ENCODE assay signal across 1 cellular context in the genomic region with DNA sequence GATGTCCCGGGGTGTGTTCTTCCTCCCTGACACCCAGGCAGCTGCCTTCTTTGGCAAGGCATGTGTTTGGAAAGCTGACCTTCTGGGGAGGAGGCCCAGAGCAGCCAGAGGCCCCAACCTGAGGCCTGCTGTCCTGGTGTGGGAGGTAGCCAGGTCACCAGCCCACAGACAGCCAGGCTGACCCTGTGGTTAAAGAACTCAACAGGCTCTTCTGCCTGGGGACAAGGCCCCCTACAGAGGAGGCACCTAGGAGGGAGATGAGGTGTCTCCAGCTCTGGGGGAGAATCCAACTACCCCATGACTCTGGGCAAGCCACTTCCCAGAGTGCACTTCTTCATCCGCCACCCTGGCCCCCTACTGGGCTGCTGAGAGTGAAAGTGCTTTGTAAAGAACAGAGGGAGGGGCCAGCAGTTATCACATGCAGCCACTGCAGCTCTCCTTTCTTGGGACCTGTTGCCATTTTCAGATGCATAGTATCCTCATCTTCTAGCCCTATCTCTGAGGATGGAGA.
A peak's percentile ranks its signal among the peaks of the same experiment; 100 is the strongest.
TF ChIP-seq lines count a peak whose summit lies in the region.

No MANE protein-coding gene starts in this region.

TF ChIP-seq in HepG2, 621 proteins besides CTCF, POLR2A, EP300 and RAD21 (continued from another document and continues in another):
- no peak for TF ChIP-seq CENPBD1 (CRISPR knock-in tag; IDR thresholded peaks at IDR 0.05; ENCODE audit: borderline replicate concordance, low read depth)
- TF ChIP-seq POLR2AphosphoS2 (IDR thresholded peaks at IDR 0.05; ENCODE audit: low read depth, low read length) = no peak
- TF ChIP-seq ZNF724P (CRISPR knock-in tag; IDR thresholded peaks at IDR 0.05; ENCODE audit: borderline replicate concordance) = peak; percentile 33; the same call in 1 of the 2 replicates
- TF ChIP-seq GZF1 (CRISPR knock-in tag; IDR thresholded peaks at IDR 0.05) = no peak
- TF ChIP-seq THAP11 (CRISPR knock-in tag; IDR thresholded peaks at IDR 0.05) = peak; percentile 24; the same call in 1 of the 2 replicates
- TF ChIP-seq ZNF484 (CRISPR knock-in tag; IDR thresholded peaks at IDR 0.05; ENCODE audit: borderline replicate concordance, low read depth) = no peak
- TF ChIP-seq SIN3B (IDR thresholded peaks at IDR 0.05; ENCODE audit: low read length) = no peak
- TF ChIP-seq ZNF281 (CRISPR knock-in tag; IDR thresholded peaks at IDR 0.05; ENCODE audit: borderline replicate concordance) = no peak
- no peak for TF ChIP-seq MIXL1 (CRISPR knock-in tag; IDR thresholded peaks at IDR 0.05)
- no peak for TF ChIP-seq SP5 (CRISPR knock-in tag; IDR thresholded peaks at IDR 0.05; ENCODE audit: borderline replicate concordance, low read depth)
- no peak for TF ChIP-seq ZNF557 (CRISPR knock-in tag; IDR thresholded peaks at IDR 0.05)
- 0 out of 2 replicates have a peak, but pooled peaks have one; percentile 8 for TF ChIP-seq STAG1 (CRISPR knock-in tag; IDR thresholded peaks at IDR 0.05)
- TF ChIP-seq PAF1 (CRISPR knock-in tag; IDR thresholded peaks at IDR 0.05) = no peak
- no peak for TF ChIP-seq ZNF792 (CRISPR knock-in tag; IDR thresholded peaks at IDR 0.05)
- TF ChIP-seq, protein P1, sequence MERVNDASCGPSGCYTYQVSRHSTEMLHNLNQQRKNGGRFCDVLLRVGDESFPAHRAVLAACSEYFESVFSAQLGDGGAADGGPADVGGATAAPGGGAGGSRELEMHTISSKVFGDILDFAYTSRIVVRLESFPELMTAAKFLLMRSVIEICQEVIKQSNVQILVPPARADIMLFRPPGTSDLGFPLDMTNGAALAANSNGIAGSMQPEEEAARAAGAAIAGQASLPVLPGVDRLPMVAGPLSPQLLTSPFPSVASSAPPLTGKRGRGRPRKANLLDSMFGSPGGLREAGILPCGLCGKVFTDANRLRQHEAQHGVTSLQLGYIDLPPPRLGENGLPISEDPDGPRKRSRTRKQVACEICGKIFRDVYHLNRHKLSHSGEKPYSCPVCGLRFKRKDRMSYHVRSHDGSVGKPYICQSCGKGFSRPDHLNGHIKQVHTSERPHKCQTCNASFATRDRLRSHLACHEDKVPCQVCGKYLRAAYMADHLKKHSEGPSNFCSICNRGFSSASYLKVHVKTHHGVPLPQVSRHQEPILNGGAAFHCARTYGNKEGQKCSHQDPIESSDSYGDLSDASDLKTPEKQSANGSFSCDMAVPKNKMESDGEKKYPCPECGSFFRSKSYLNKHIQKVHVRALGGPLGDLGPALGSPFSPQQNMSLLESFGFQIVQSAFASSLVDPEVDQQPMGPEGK (CRISPR knock-in tag; IDR thresholded peaks at IDR 0.05) = peak; percentile 61; the same call in 1 of the 2 replicates
- no peak for TF ChIP-seq YY1 (IDR thresholded peaks at IDR 0.05; ENCODE audit: insufficient read depth, insufficient replicate concordance, low read depth, low read length)
- no peak for TF ChIP-seq SMC3 (IDR thresholded peaks at IDR 0.05; ENCODE audit: low read length)
- TF ChIP-seq GATA4 (IDR thresholded peaks at IDR 0.05; ENCODE audit: borderline replicate concordance, low read depth) = no peak
- 0 out of 2 replicates have a peak, but pooled peaks have one; percentile 28 for TF ChIP-seq ATF7-NPFF (CRISPR knock-in tag; IDR thresholded peaks at IDR 0.05; ENCODE audit: low read depth)
- TF ChIP-seq, protein P2, sequence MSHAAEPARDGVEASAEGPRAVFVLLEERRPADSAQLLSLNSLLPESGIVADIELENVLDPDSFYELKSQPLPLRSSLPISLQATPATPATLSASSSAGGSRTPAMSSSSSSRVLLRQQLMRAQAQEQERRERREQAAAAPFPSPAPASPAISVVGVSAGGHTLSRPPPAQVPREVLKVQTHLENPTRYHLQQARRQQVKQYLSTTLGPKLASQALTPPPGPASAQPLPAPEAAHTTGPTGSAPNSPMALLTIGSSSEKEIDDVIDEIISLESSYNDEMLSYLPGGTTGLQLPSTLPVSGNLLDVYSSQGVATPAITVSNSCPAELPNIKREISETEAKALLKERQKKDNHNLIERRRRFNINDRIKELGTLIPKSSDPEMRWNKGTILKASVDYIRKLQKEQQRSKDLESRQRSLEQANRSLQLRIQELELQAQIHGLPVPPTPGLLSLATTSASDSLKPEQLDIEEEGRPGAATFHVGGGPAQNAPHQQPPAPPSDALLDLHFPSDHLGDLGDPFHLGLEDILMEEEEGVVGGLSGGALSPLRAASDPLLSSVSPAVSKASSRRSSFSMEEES (CRISPR knock-in tag; IDR thresholded peaks at IDR 0.05) = 0 out of 2 replicates have a peak, but pooled peaks have one; percentile 35
- no peak for TF ChIP-seq ZNF317 (CRISPR knock-in tag; IDR thresholded peaks at IDR 0.05)
- no peak for TF ChIP-seq ZNF589 (CRISPR knock-in tag; conservative IDR thresholded peaks at IDR 0.05)
- TF ChIP-seq CREB1 (IDR thresholded peaks at IDR 0.05) = no peak
- no peak for TF ChIP-seq CREB1 (CRISPR knock-in tag; IDR thresholded peaks at IDR 0.05)
- TF ChIP-seq KDM2A (CRISPR knock-in tag; IDR thresholded peaks at IDR 0.05; ENCODE audit: borderline replicate concordance, low read depth) = no peak
- TF ChIP-seq USF2 (IDR thresholded peaks at IDR 0.05; ENCODE audit: low read depth, low read length) = no peak
- no peak for TF ChIP-seq USF2 (CRISPR knock-in tag; IDR thresholded peaks at IDR 0.05; ENCODE audit: borderline replicate concordance)
- no peak for TF ChIP-seq GLI4 (CRISPR knock-in tag; IDR thresholded peaks at IDR 0.05; ENCODE audit: borderline replicate concordance)
- TF ChIP-seq ZNF333 (CRISPR knock-in tag; IDR thresholded peaks at IDR 0.05; ENCODE audit: borderline replicate concordance) = no peak
- 0 out of 2 replicates have a peak, but pooled peaks have one; percentile 53 for TF ChIP-seq IRF2 (CRISPR knock-in tag; IDR thresholded peaks at IDR 0.05)
- TF ChIP-seq KDM6A (CRISPR knock-in tag; IDR thresholded peaks at IDR 0.05; ENCODE audit: low read depth) = no peak
- no peak for TF ChIP-seq ZNF33A (CRISPR knock-in tag; IDR thresholded peaks at IDR 0.05; ENCODE audit: borderline replicate concordance)
- TF ChIP-seq PAX8 (CRISPR knock-in tag; IDR thresholded peaks at IDR 0.05; ENCODE audit: borderline replicate concordance) = no peak
- TF ChIP-seq ZNF33B (CRISPR knock-in tag; IDR thresholded peaks at IDR 0.05) = no peak
- TF ChIP-seq, protein P3, sequence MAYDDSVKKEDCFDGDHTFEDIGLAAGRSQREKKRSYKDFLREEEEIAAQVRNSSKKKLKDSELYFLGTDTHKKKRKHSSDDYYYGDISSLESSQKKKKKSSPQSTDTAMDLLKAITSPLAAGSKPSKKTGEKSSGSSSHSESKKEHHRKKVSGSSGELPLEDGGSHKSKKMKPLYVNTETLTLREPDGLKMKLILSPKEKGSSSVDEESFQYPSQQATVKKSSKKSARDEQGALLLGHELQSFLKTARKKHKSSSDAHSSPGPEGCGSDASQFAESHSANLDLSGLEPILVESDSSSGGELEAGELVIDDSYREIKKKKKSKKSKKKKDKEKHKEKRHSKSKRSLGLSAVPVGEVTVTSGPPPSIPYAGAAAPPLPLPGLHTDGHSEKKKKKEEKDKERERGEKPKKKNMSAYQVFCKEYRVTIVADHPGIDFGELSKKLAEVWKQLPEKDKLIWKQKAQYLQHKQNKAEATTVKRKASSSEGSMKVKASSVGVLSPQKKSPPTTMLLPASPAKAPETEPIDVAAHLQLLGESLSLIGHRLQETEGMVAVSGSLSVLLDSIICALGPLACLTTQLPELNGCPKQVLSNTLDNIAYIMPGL (CRISPR knock-in tag; IDR thresholded peaks at IDR 0.05; ENCODE audit: borderline replicate concordance in 1 of 2, low read depth in 1 of 2) = peak in 1 of 2 experiments; percentile 16; a peak in 1 of 4 replicates
- no peak for TF ChIP-seq ZBTB26 (CRISPR knock-in tag; IDR thresholded peaks at IDR 0.05; ENCODE audit: borderline replicate concordance)
- no peak for TF ChIP-seq ZEB1 (IDR thresholded peaks at IDR 0.05; ENCODE audit: insufficient replicate concordance, low read depth)
- no peak for TF ChIP-seq ZNF253 (CRISPR knock-in tag; IDR thresholded peaks at IDR 0.05; ENCODE audit: borderline replicate concordance)
- TF ChIP-seq GABPB1 (CRISPR knock-in tag; IDR thresholded peaks at IDR 0.05) = no peak
- peak; percentile 56 for TF ChIP-seq ZBTB38 (CRISPR knock-in tag; IDR thresholded peaks at IDR 0.05)
- TF ChIP-seq ZNF432 (CRISPR knock-in tag; IDR thresholded peaks at IDR 0.05; ENCODE audit: borderline replicate concordance) = no peak
- no peak for TF ChIP-seq TBX3 (IDR thresholded peaks at IDR 0.05; ENCODE audit: borderline replicate concordance)
- TF ChIP-seq, protein P4, sequence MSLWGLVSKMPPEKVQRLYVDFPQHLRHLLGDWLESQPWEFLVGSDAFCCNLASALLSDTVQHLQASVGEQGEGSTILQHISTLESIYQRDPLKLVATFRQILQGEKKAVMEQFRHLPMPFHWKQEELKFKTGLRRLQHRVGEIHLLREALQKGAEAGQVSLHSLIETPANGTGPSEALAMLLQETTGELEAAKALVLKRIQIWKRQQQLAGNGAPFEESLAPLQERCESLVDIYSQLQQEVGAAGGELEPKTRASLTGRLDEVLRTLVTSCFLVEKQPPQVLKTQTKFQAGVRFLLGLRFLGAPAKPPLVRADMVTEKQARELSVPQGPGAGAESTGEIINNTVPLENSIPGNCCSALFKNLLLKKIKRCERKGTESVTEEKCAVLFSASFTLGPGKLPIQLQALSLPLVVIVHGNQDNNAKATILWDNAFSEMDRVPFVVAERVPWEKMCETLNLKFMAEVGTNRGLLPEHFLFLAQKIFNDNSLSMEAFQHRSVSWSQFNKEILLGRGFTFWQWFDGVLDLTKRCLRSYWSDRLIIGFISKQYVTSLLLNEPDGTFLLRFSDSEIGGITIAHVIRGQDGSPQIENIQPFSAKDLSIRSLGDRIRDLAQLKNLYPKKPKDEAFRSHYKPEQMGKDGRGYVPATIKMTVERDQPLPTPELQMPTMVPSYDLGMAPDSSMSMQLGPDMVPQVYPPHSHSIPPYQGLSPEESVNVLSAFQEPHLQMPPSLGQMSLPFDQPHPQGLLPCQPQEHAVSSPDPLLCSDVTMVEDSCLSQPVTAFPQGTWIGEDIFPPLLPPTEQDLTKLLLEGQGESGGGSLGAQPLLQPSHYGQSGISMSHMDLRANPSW (CRISPR knock-in tag; IDR thresholded peaks at IDR 0.05; ENCODE audit: borderline replicate concordance) = no peak
- TF ChIP-seq GFI1 (CRISPR knock-in tag; IDR thresholded peaks at IDR 0.05; ENCODE audit: borderline replicate concordance) = no peak
- no peak for TF ChIP-seq ZNF850 (CRISPR knock-in tag; conservative IDR thresholded peaks at IDR 0.05)
- TF ChIP-seq CBX2 (IDR thresholded peaks at IDR 0.05; ENCODE audit: low read depth, low read length) = no peak
- no peak for TF ChIP-seq CBX2 (CRISPR knock-in tag; IDR thresholded peaks at IDR 0.05; ENCODE audit: low read depth)
- TF ChIP-seq PRMT3 (CRISPR knock-in tag; IDR thresholded peaks at IDR 0.05; ENCODE audit: borderline replicate concordance, low read depth) = no peak
- no peak for TF ChIP-seq ZNF234 (CRISPR knock-in tag; conservative IDR thresholded peaks at IDR 0.05)
- peak; percentile 18; the same call in 1 of the 2 replicates for TF ChIP-seq RXRB (CRISPR knock-in tag; IDR thresholded peaks at IDR 0.05; ENCODE audit: borderline replicate concordance)
- TF ChIP-seq, protein P5, sequence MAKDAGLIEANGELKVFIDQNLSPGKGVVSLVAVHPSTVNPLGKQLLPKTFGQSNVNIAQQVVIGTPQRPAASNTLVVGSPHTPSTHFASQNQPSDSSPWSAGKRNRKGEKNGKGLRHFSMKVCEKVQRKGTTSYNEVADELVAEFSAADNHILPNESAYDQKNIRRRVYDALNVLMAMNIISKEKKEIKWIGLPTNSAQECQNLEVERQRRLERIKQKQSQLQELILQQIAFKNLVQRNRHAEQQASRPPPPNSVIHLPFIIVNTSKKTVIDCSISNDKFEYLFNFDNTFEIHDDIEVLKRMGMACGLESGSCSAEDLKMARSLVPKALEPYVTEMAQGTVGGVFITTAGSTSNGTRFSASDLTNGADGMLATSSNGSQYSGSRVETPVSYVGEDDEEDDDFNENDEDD (CRISPR knock-in tag; IDR thresholded peaks at IDR 0.05; ENCODE audit: borderline replicate concordance) = no peak
